In genomic region chr1:168089979-168090337, GRCh38 we compare ENCODE assay signal across 16 cellular contexts.
"Had no signal": no experiment of that assay in that cellular context is flagged by ENCODE, and none has a peak within 500 bp of the region (broad histone marks: within the 10 kb centered on the region; RNA-seq: fewer than 3 reads in every experiment).

No MANE protein-coding gene starts in this region.

- H3K9ac ChIP-seq: SK-N-SH had no signal

- DNase-seq: KBM-7, NCI-H1092, NCI-H1105 treated with DMSO at 0.1 percent for 48 hours, NCI-H1417 treated with DMSO at 0.1 percent for 48 hours, NCI-H146, NCI-H1694 treated with DMSO at 0.1 percent for 48 hours, NCI-H1930, NCI-H2081, NCI-H2107, NCI-H2227 treated with DMSO at 0.1 percent for 48 hours, NCI-H524, NCI-H526 treated with DMSO at 0.1 percent for 48 hours, NCI-H748 treated with DMSO at 0.1 percent for 48 hours, SHP77, SK-N-SH, SW 1271 had no signal

- H3K9me3 ChIP-seq: SK-N-SH had no signal
